2 cellular contexts compared by ENCODE assay signal in the genomic region with DNA sequence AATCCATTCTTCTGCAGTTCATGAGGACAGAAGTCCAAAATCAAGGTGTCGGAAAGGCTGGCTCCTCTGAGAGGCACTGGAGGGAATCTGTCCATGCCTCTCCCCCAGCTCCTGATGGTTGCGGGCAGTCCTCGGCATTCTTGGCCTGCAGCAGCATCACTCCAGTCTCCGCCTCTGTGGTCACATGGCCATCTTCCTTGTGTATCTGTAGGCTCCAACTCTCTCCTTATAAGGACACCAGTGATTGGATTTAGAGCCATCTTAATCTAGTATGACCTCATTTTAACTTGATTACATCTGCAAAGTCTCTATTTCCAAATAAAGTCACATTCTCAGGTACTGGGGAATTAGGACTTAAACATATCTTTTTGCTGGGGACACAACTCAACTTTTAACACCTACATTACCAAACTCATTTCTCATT.
TF ChIP-seq lines count a peak whose summit lies in the region.

No MANE protein-coding gene starts in this region.

TF ChIP-seq in IMR-90, 13 proteins besides CTCF, POLR2A, EP300 and RAD21 (continued from another document):
- TF ChIP-seq, protein P1, sequence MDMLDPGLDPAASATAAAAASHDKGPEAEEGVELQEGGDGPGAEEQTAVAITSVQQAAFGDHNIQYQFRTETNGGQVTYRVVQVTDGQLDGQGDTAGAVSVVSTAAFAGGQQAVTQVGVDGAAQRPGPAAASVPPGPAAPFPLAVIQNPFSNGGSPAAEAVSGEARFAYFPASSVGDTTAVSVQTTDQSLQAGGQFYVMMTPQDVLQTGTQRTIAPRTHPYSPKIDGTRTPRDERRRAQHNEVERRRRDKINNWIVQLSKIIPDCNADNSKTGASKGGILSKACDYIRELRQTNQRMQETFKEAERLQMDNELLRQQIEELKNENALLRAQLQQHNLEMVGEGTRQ (IDR thresholded peaks at IDR 0.05; ENCODE audit: low read depth, low read length) = peak; percentile 93
TF ChIP-seq in IMR-90: peak in this region for 2.

TF ChIP-seq in liver, 16 proteins besides CTCF, POLR2A, EP300 and RAD21 (continued from another document):
- TF ChIP-seq, protein P2, sequence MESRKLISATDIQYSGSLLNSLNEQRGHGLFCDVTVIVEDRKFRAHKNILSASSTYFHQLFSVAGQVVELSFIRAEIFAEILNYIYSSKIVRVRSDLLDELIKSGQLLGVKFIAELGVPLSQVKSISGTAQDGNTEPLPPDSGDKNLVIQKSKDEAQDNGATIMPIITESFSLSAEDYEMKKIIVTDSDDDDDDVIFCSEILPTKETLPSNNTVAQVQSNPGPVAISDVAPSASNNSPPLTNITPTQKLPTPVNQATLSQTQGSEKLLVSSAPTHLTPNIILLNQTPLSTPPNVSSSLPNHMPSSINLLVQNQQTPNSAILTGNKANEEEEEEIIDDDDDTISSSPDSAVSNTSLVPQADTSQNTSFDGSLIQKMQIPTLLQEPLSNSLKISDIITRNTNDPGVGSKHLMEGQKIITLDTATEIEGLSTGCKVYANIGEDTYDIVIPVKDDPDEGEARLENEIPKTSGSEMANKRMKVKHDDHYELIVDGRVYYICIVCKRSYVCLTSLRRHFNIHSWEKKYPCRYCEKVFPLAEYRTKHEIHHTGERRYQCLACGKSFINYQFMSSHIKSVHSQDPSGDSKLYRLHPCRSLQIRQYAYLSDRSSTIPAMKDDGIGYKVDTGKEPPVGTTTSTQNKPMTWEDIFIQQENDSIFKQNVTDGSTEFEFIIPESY (IDR thresholded peaks at IDR 0.05) = no peak
- TF ChIP-seq REST (IDR thresholded peaks at IDR 0.05) (no peak), NR2F2 (IDR thresholded peaks at IDR 0.05) (no peak), TAF1 (conservative IDR thresholded peaks at IDR 0.05) (no peak)
- TF ChIP-seq, protein P3, sequence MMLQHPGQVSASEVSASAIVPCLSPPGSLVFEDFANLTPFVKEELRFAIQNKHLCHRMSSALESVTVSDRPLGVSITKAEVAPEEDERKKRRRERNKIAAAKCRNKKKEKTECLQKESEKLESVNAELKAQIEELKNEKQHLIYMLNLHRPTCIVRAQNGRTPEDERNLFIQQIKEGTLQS (IDR thresholded peaks at IDR 0.05) = no peak
TF ChIP-seq in liver: peak in this region for 0.
